ENCODE assay signal across 8 cellular contexts in genomic region chrX:30889147-30890125, GRCh38. TPM values are rescaled to one million over a fixed set of nuclear protein-coding genes. Genes with fewer than 3 reads are reported as not detected.
DNase-seq lines count a peak whose midpoint lies in the region; ATAC-seq and TF ChIP-seq lines count a peak whose summit lies in the region.

Gene TAB3, minus strand, starts transcription at chrX:30889254. Its CDS starts 29,666 bp downstream, at chrX:30859588.

- no peaks in the 10 kb centered on the region for H3K9me3 ChIP-seq in OCI-LY3 (ENCODE audit: insufficient read depth, low read length)

- H3K36me3 ChIP-seq in OCI-LY3 (replicated peaks; ENCODE audit: low read depth, low read length): no peaks in the 10 kb centered on the region

- H3K27ac Mint-ChIP-seq in endothelial cell (ENCODE audit: unreplicated experiment) (peak within 1 kb of the TSS; percentile 48), mesothelial cell of epicardium (peak within 1 kb of the TSS; percentile 96)

- no peaks in the 10 kb centered on the region for H3K27me3 ChIP-seq in OCI-LY3 (ENCODE audit: low read depth, low read length)

- H4K20me1 ChIP-seq in OCI-LY3 (ENCODE audit: insufficient read depth, low read length): peaks cover 13% of the 10 kb centered on the region

- no peak for TF ChIP-seq CTCF in OCI-LY3 (IDR thresholded peaks at IDR 0.05; ENCODE audit: low read depth, low read length)
- no peak for TF ChIP-seq CTCF in endothelial cell (IDR thresholded peaks at IDR 0.05; ENCODE audit: unreplicated experiment)
- TF ChIP-seq CTCF in mesothelial cell of epicardium (IDR thresholded peaks at IDR 0.05; ENCODE audit: unreplicated experiment): no peak

- H3K9ac ChIP-seq in OCI-LY3 (ENCODE audit: low read length): peak within 1 kb of the TSS; percentile 88

- no peaks in the 10 kb centered on the region for H3K9me3 Mint-ChIP-seq in endothelial cell (ENCODE audit: unreplicated experiment)
- H3K9me3 Mint-ChIP-seq in mesothelial cell of epicardium: peaks cover 29% of the 10 kb centered on the region

- H3K27me3 Mint-ChIP-seq in endothelial cell (ENCODE audit: unreplicated experiment) (peaks cover 8% of the 10 kb centered on the region), mesothelial cell of epicardium (ENCODE audit: low read depth) (no peaks in the 10 kb centered on the region)

- H3K4me1 Mint-ChIP-seq in endothelial cell (ENCODE audit: unreplicated experiment): peaks cover 11% of the 10 kb centered on the region
- peaks cover 26% of the 10 kb centered on the region for H3K4me1 Mint-ChIP-seq in mesothelial cell of epicardium

- peak within 1 kb of the TSS; percentile 76 for H2AFZ ChIP-seq in OCI-LY3 (ENCODE audit: low read depth, low read length)

- DNase-seq in D341Med (ENCODE audit: low spot score) (peak; percentile 89), HuH-7 (ENCODE audit: low spot score) (peak; percentile 61), endothelial cell (ENCODE audit: low spot score) (peak; percentile 86), mesothelial cell of epicardium (ENCODE audit: low spot score in 2 of 2, unreplicated experiment in 2 of 2) (peak; percentile 83 to 90)
- DNase-seq in activated CD8-positive, alpha-beta memory T cell treated with anti-CD3 and anti-CD28 coated beads, Interleukin-2, amount 50 U/mL, for 48 hours: peak; percentile 87
- peak; percentile 84 to 89 for DNase-seq in stimulated activated CD8-positive, alpha-beta memory T cell treated with anti-CD3 and anti-CD28 coated beads, Interleukin-15, amount 100 ng/mL, for 48 hours (ENCODE audit: low read depth in 2 of 2)

- peak within 1 kb of the TSS; percentile 86 for H3K4me2 ChIP-seq in OCI-LY3 (ENCODE audit: low read length)

- ATAC-seq in GM21515 (IDR thresholded peaks at IDR 0.05; ENCODE audit: unreplicated experiment): peak; percentile 94

- H3K4me3 ChIP-seq in OCI-LY3 (ENCODE audit: low read length): peak within 1 kb of the TSS; percentile 96

- peaks cover 14% of the 10 kb centered on the region for H3K4me1 ChIP-seq in OCI-LY3 (ENCODE audit: low read length)

- peak within 1 kb of the TSS; percentile 85 for H3K27ac ChIP-seq in OCI-LY3 (ENCODE audit: low read length)

- H3K4me3 Mint-ChIP-seq in endothelial cell (ENCODE audit: unreplicated experiment) (peak within 1 kb of the TSS; percentile 87), mesothelial cell of epicardium (peak within 1 kb of the TSS; percentile 84)

- peaks cover 42% of the 10 kb centered on the region for H3K79me2 ChIP-seq in OCI-LY3 (ENCODE audit: low read length)

- H3K36me3 Mint-ChIP-seq in endothelial cell (ENCODE audit: low read depth, unreplicated experiment) (no peaks in the 10 kb centered on the region), mesothelial cell of epicardium (no peaks in the 10 kb centered on the region)

RNA-seq across cellular contexts. Expression of gene TAB3, which starts in this region (rescaled TPM):
- total RNA-seq in endothelial cell (ENCODE audit: unreplicated experiment) (23.8 TPM), mesothelial cell of epicardium (28.3 to 28.9 TPM (median 28.7 TPM) in 3 replicates)

Comparison
In these comparisons a context has a peak if more than half of its experiments do, and no peak if none do; other contexts are left out.
1. Peak in every context shown above with its lines: DNase-seq, ATAC-seq, H3K4me3 ChIP-seq and H3K27ac ChIP-seq.